ENCODE assay signal across 8 cellular contexts in genomic region chr5:96434201-96434645, GRCh38. TPM values are rescaled to one million over a fixed set of nuclear protein-coding genes. Genes with fewer than 3 reads are reported as not detected.
DNase-seq lines count a peak whose midpoint lies in the region; ATAC-seq and TF ChIP-seq lines count a peak whose summit lies in the region.

No MANE protein-coding gene starts in this region.

- no peak overlapping the region for H3K4me3 ChIP-seq in CD4-positive, alpha-beta memory T cell (ENCODE audit: low read length in 2 of 2)
- H3K4me3 ChIP-seq in iPS-15b (ENCODE audit: low read depth, low read length): peak overlapping the region; percentile 36

- H3K4me1 Mint-ChIP-seq in CD4-positive, alpha-beta memory T cell: peaks cover 6 to 22% (median 8%) of the 10 kb centered on the region in 4 donors

- H3K9me3 Mint-ChIP-seq in CD4-positive, alpha-beta memory T cell: peaks cover 0 to 16% (median 4%) of the 10 kb centered on the region in 8 donors

- H3K9ac ChIP-seq in iPS-15b (ENCODE audit: low read depth, low read length): no peak overlapping the region

- intact Hi-C loops in CD4-positive, alpha-beta memory T cell (cut with micrococcal nuclease): no loop called here

- no peak overlapping the region for H3K27ac Mint-ChIP-seq in CD4-positive, alpha-beta memory T cell

- H3K27ac ChIP-seq in CD4-positive, alpha-beta memory T cell (ENCODE audit: low read depth, low read length): no peak overlapping the region
- no peak overlapping the region for H3K27ac ChIP-seq in RWPE1

- H3K27me3 ChIP-seq in CD4-positive, alpha-beta memory T cell (ENCODE audit: insufficient read depth, low read length): peaks cover 22% of the 10 kb centered on the region
- peaks cover 59% of the 10 kb centered on the region for H3K27me3 ChIP-seq in iPS-15b (ENCODE audit: control insufficient read depth, insufficient read depth, low read length)

- peak; percentile 21 to 44 (median 36) for DNase-seq in CD4-positive, alpha-beta memory T cell
- peak; percentile 59 for DNase-seq in HuH-7.5 (ENCODE audit: low spot score)
- DNase-seq in RWPE1 (ENCODE audit: low spot score): peak; percentile 68
- peak; percentile 92 for DNase-seq in astrocyte of the hippocampus (ENCODE audit: low read depth, low spot score)
- DNase-seq in stimulated activated CD4-positive, alpha-beta T cell treated with anti-CD3 and anti-CD28 coated beads, Interleukin-15, amount 100 ng/mL, for 24 hours: peak; percentile 66
- no peak for DNase-seq in activated CD4-positive, CD25-positive, alpha-beta regulatory T cell treated with anti-CD3 and anti-CD28 coated beads, Interleukin-2, amount 50 U/mL, for 72 hours

- peak; percentile 65 for ATAC-seq in GM19467 (IDR thresholded peaks at IDR 0.05; ENCODE audit: unreplicated experiment)

- H3K36me3 ChIP-seq in CD4-positive, alpha-beta memory T cell (ENCODE audit: insufficient read depth, low read length): no peaks in the 10 kb centered on the region
- no peaks in the 10 kb centered on the region for H3K36me3 ChIP-seq in iPS-15b (ENCODE audit: control insufficient read depth, insufficient read depth, low read length)

- peak overlapping the region in 1 of 8 donors; percentile 19 for H3K4me3 Mint-ChIP-seq in CD4-positive, alpha-beta memory T cell

- H3K9me3 ChIP-seq in CD4-positive, alpha-beta memory T cell (ENCODE audit: control insufficient read depth in 1 of 2, low read length in 2 of 2): no peaks in the 10 kb centered on the region
- no peaks in the 10 kb centered on the region for H3K9me3 ChIP-seq in iPS-15b (ENCODE audit: control insufficient read depth, insufficient read depth, low read length)

- CTCF ChIA-PET in CD4-positive, alpha-beta memory T cell (lab: Charles Lee; ENCODE audit: partially characterized antibody): interaction anchor here (1.1 kb wide), 1 partner anchor 13 kb away, joined by 4 read pairs; no protein-coding TSS in a partner anchor
- CTCF ChIA-PET in RWPE1 (lab: Yijun Ruan, JAX): interaction anchor here (0.7 to 1.0 kb wide), 2 partner anchors 50 to 1910 kb away, joined by 3 read pairs; no protein-coding TSS in a partner anchor

- TF ChIP-seq CTCF in RWPE1 (conservative IDR thresholded peaks at IDR 0.05; ENCODE audit: low read depth): no peak

- no peaks in the 10 kb centered on the region for H3K4me1 ChIP-seq in CD4-positive, alpha-beta memory T cell (ENCODE audit: insufficient read depth, low read length)
- peaks cover 18% of the 10 kb centered on the region for H3K4me1 ChIP-seq in iPS-15b (ENCODE audit: control insufficient read depth, insufficient read depth, low read length)

- POLR2A ChIA-PET in CD4-positive, alpha-beta memory T cell (lab: Charles Lee; ENCODE audit: partially characterized antibody): no interaction called here
- POLR2A ChIA-PET in RWPE1 (lab: Yijun Ruan, JAX; ENCODE audit: low non-redundant PET): no interaction called here

- H3K36me3 Mint-ChIP-seq in CD4-positive, alpha-beta memory T cell: no peaks in the 10 kb centered on the region

- H3K27me3 Mint-ChIP-seq in CD4-positive, alpha-beta memory T cell: peaks cover 54 to 60% of the 10 kb centered on the region in 2 donors

RNA-seq across cellular contexts. Expression of gene PCSK1, which starts 1.2 kb away (rescaled TPM):
- total RNA-seq in CD4-positive, alpha-beta memory T cell: not detected
- polyA plus RNA-seq in CD4-positive, alpha-beta memory T cell: not detected
